1 cellular context compared by ENCODE assay signal in genomic region chr18:79429785-79430281, GRCh38.
TF ChIP-seq lines count a peak whose summit lies in the region.

No MANE protein-coding gene starts in this region.

TF ChIP-seq in K562, 482 proteins besides CTCF, POLR2A, EP300 and RAD21 (continued from another document and continues in another):
- TF ChIP-seq REST (CRISPR knock-in tag; IDR thresholded peaks at IDR 0.05; ENCODE audit: low read depth) (no peak), SNRNP70 (optimal IDR thresholded peaks at IDR 0.05; ENCODE audit: low read depth, low read length) (no peak), ZBTB7A (IDR thresholded peaks at IDR 0.05; ENCODE audit: borderline replicate concordance, control insufficient read depth, low read depth, low read length) (no peak), ZC3H4 (CRISPR knock-in tag; IDR thresholded peaks at IDR 0.05; ENCODE audit: borderline replicate concordance) (no peak), TAF1 (IDR thresholded peaks at IDR 0.05; ENCODE audit: control insufficient read depth, extremely low read depth, insufficient read depth, low read length, severe bottlenecking) (no peak), HNRNPUL1 (IDR thresholded peaks at IDR 0.05; ENCODE audit: low read length) (no peak), PHF8 (IDR thresholded peaks at IDR 0.05; ENCODE audit: borderline replicate concordance, low read length) (no peak), ZNF184 (CRISPR knock-in tag; IDR thresholded peaks at IDR 0.05) (no peak), PML (IDR thresholded peaks at IDR 0.05; ENCODE audit: low read length) (no peak), DPF2 (IDR thresholded peaks at IDR 0.05) (0 out of 2 replicates have a peak, but pooled peaks have one; percentile 24), ZEB2 (IDR thresholded peaks at IDR 0.05) (no peak), GABPB2 (CRISPR knock-in tag; conservative IDR thresholded peaks at IDR 0.05) (no peak), CTBP1 (IDR thresholded peaks at IDR 0.05; ENCODE audit: borderline replicate concordance) (peak; percentile 28; the same call in 1 of the 2 replicates), ZNF175 (CRISPR knock-in tag; IDR thresholded peaks at IDR 0.05; ENCODE audit: low read depth) (no peak), NR2F6 (CRISPR knock-in tag; IDR thresholded peaks at IDR 0.05) (no peak), ERF (CRISPR knock-in tag; IDR thresholded peaks at IDR 0.05) (no peak), C11orf30 (IDR thresholded peaks at IDR 0.05; ENCODE audit: low read depth) (no peak), PRDM10 (IDR thresholded peaks at IDR 0.05; ENCODE audit: partially characterized antibody) (peak; percentile 79), MYC (IDR thresholded peaks at IDR 0.05; ENCODE audit: low read depth, low read length) (peak; percentile 76), MYC (CRISPR knock-in tag; IDR thresholded peaks at IDR 0.05; ENCODE audit: borderline replicate concordance, low read depth) (no peak), ZNF197 (CRISPR knock-in tag; IDR thresholded peaks at IDR 0.05; ENCODE audit: low read depth) (no peak), TARDBP (IDR thresholded peaks at IDR 0.05) (no peak), ZNF561 (CRISPR knock-in tag; conservative IDR thresholded peaks at IDR 0.05) (no peak), RAD51 (IDR thresholded peaks at IDR 0.05; ENCODE audit: borderline replicate concordance, low read depth) (peak; percentile 37; the same call in 1 of the 2 replicates), MAFG (tag; conservative IDR thresholded peaks at IDR 0.05) (no peak), SNIP1 (IDR thresholded peaks at IDR 0.05; ENCODE audit: low read depth) (no peak), CBX5 (IDR thresholded peaks at IDR 0.05; ENCODE audit: borderline replicate concordance, low read depth) (no peak), ZNF668 (CRISPR knock-in tag; IDR thresholded peaks at IDR 0.05) (no peak), JUN (IDR thresholded peaks at IDR 0.05; ENCODE audit: borderline replicate concordance, low read depth, low read length) (no peak), JUN (CRISPR knock-in tag; IDR thresholded peaks at IDR 0.05; ENCODE audit: borderline replicate concordance) (no peak), HOMEZ (CRISPR knock-in tag; IDR thresholded peaks at IDR 0.05) (no peak), ATF7 (IDR thresholded peaks at IDR 0.05) (peak; percentile 24; the same call in 1 of the 2 replicates), ZNF280B (CRISPR knock-in tag; IDR thresholded peaks at IDR 0.05) (no peak), ETV5 (CRISPR knock-in tag; IDR thresholded peaks at IDR 0.05; ENCODE audit: low read depth) (no peak), FOXA3 (CRISPR knock-in tag; conservative IDR thresholded peaks at IDR 0.05 in 1 of 2, IDR thresholded peaks at IDR 0.05 in 1 of 2) (peak in 1 of 2 experiments; percentile 16; a peak in 1 of 4 replicates), MTA3 (IDR thresholded peaks at IDR 0.05; ENCODE audit: borderline replicate concordance) (0 out of 2 replicates have a peak, but pooled peaks have one; percentile 15)
- TF ChIP-seq, protein P1, sequence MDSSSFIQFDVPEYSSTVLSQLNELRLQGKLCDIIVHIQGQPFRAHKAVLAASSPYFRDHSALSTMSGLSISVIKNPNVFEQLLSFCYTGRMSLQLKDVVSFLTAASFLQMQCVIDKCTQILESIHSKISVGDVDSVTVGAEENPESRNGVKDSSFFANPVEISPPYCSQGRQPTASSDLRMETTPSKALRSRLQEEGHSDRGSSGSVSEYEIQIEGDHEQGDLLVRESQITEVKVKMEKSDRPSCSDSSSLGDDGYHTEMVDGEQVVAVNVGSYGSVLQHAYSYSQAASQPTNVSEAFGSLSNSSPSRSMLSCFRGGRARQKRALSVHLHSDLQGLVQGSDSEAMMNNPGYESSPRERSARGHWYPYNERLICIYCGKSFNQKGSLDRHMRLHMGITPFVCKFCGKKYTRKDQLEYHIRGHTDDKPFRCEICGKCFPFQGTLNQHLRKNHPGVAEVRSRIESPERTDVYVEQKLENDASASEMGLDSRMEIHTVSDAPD (CRISPR knock-in tag; IDR thresholded peaks at IDR 0.05) = no peak
- TF ChIP-seq, protein P2, sequence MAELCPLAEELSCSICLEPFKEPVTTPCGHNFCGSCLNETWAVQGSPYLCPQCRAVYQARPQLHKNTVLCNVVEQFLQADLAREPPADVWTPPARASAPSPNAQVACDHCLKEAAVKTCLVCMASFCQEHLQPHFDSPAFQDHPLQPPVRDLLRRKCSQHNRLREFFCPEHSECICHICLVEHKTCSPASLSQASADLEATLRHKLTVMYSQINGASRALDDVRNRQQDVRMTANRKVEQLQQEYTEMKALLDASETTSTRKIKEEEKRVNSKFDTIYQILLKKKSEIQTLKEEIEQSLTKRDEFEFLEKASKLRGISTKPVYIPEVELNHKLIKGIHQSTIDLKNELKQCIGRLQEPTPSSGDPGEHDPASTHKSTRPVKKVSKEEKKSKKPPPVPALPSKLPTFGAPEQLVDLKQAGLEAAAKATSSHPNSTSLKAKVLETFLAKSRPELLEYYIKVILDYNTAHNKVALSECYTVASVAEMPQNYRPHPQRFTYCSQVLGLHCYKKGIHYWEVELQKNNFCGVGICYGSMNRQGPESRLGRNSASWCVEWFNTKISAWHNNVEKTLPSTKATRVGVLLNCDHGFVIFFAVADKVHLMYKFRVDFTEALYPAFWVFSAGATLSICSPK (IDR thresholded peaks at IDR 0.05; ENCODE audit: borderline replicate concordance) = no peak
- TF ChIP-seq, protein P3, sequence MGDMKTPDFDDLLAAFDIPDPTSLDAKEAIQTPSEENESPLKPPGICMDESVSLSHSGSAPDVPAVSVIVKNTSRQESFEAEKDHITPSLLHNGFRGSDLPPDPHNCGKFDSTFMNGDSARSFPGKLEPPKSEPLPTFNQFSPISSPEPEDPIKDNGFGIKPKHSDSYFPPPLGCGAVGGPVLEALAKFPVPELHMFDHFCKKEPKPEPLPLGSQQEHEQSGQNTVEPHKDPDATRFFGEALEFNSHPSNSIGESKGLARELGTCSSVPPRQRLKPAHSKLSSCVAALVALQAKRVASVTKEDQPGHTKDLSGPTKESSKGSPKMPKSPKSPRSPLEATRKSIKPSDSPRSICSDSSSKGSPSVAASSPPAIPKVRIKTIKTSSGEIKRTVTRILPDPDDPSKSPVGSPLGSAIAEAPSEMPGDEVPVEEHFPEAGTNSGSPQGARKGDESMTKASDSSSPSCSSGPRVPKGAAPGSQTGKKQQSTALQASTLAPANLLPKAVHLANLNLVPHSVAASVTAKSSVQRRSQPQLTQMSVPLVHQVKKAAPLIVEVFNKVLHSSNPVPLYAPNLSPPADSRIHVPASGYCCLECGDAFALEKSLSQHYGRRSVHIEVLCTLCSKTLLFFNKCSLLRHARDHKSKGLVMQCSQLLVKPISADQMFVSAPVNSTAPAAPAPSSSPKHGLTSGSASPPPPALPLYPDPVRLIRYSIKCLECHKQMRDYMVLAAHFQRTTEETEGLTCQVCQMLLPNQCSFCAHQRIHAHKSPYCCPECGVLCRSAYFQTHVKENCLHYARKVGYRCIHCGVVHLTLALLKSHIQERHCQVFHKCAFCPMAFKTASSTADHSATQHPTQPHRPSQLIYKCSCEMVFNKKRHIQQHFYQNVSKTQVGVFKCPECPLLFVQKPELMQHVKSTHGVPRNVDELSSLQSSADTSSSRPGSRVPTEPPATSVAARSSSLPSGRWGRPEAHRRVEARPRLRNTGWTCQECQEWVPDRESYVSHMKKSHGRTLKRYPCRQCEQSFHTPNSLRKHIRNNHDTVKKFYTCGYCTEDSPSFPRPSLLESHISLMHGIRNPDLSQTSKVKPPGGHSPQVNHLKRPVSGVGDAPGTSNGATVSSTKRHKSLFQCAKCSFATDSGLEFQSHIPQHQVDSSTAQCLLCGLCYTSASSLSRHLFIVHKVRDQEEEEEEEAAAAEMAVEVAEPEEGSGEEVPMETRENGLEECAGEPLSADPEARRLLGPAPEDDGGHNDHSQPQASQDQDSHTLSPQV (IDR thresholded peaks at IDR 0.05) = peak; percentile 72; the same call in 1 of the 2 replicates
- TF ChIP-seq, protein P4, sequence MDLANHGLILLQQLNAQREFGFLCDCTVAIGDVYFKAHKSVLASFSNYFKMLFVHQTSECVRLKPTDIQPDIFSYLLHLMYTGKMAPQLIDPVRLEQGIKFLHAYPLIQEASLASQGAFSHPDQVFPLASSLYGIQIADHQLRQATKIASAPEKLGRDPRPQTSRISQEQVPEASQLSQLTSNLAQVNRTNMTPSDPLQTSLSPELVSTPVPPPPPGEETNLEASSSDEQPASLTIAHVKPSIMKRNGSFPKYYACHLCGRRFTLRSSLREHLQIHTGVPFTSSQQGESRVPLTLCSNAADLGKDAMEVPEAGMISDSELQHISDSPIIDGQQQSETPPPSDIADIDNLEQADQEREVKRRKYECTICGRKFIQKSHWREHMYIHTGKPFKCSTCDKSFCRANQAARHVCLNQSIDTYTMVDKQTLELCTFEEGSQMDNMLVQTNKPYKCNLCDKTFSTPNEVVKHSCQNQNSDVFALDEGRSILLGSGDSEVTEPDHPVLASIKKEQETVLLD (IDR thresholded peaks at IDR 0.05) = no peak
- TF ChIP-seq, protein P5, sequence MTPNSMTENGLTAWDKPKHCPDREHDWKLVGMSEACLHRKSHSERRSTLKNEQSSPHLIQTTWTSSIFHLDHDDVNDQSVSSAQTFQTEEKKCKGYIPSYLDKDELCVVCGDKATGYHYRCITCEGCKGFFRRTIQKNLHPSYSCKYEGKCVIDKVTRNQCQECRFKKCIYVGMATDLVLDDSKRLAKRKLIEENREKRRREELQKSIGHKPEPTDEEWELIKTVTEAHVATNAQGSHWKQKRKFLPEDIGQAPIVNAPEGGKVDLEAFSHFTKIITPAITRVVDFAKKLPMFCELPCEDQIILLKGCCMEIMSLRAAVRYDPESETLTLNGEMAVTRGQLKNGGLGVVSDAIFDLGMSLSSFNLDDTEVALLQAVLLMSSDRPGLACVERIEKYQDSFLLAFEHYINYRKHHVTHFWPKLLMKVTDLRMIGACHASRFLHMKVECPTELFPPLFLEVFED (CRISPR knock-in tag; conservative IDR thresholded peaks at IDR 0.05) = no peak
